ENCODE assay signal across 1 cellular context in genomic region chr5:177491429-177491945, GRCh38.
TF ChIP-seq lines count a peak whose summit lies in the region.

No MANE protein-coding gene starts in this region.

TF ChIP-seq in GM12878, 131 proteins besides CTCF, POLR2A, EP300 and RAD21:
- TF ChIP-seq PAX8 (IDR thresholded peaks at IDR 0.05) (no peak), FOXM1 (IDR thresholded peaks at IDR 0.05; ENCODE audit: low read depth, low read length) (no peak), ZNF217 (IDR thresholded peaks at IDR 0.05) (no peak), ZBTB33 (IDR thresholded peaks at IDR 0.05) (peak; percentile 99)
